17 cellular contexts compared by ENCODE assay signal in genomic region chr21:41885341-41886024, GRCh38. TPM values are rescaled to one million over a fixed set of nuclear protein-coding genes. Genes with fewer than 3 reads are reported as not detected.
DNase-seq lines count a peak whose midpoint lies in the region; ATAC-seq and TF ChIP-seq lines count a peak whose summit lies in the region.
"Had no signal": no experiment of that assay in that cellular context is flagged by ENCODE, and none has a peak within 500 bp of the region (broad histone marks: within the 10 kb centered on the region; RNA-seq: fewer than 3 reads in every experiment).

No MANE protein-coding gene starts in this region.

- no peak for TF ChIP-seq POLR2A in GM18505 (IDR thresholded peaks at IDR 0.05; ENCODE audit: borderline replicate concordance, extremely low read depth, insufficient read depth, insufficient read length)

- no peak overlapping the region for H3K9ac ChIP-seq in endodermal cell (ENCODE audit: extremely low read depth, low read length, poor library complexity, severe bottlenecking)

- no peaks in the 10 kb centered on the region for H3K27me3 ChIP-seq in endodermal cell (ENCODE audit: control insufficient read depth, insufficient read depth, low read length, poor library complexity, severe bottlenecking)

- H3K36me3 Mint-ChIP-seq in endodermal cell (ENCODE audit: low read depth), result peaks cover 13% of the 10 kb centered on the region
- no peaks in the 10 kb centered on the region for H3K36me3 Mint-ChIP-seq in stimulated activated naive B cell treated with anti-CD40 and anti-IgM and Interleukin-4, amounts not matched to agents 10 μg/mL and 1 μg/mL and 100 μg/mL, for 72 hours
- H3K36me3 Mint-ChIP-seq in T-helper 2 cell treated with Interferon-gamma antibody and Interleukin-4, amounts not matched to agents 5 μg/mL and 100 μg/mL, for 36 hours (ENCODE audit: low read depth), result peaks cover 2% of the 10 kb centered on the region
- H3K36me3 Mint-ChIP-seq: activated CD8-positive, alpha-beta memory T cell treated with anti-CD3 and anti-CD28 coated beads, Interleukin-2, amount 10 ng/mL, durations not matched to agents 7 days and 5 days had no signal

- H3K27me3 Mint-ChIP-seq in endodermal cell (ENCODE audit: insufficient read depth), result no peaks in the 10 kb centered on the region
- H3K27me3 Mint-ChIP-seq in stimulated activated naive B cell treated with anti-CD40 and anti-IgM and Interleukin-4, amounts not matched to agents 10 μg/mL and 1 μg/mL and 100 μg/mL, for 72 hours, result no peaks in the 10 kb centered on the region
- no peaks in the 10 kb centered on the region for H3K27me3 Mint-ChIP-seq in T-helper 2 cell treated with Interferon-gamma antibody and Interleukin-4, amounts not matched to agents 5 μg/mL and 100 μg/mL, for 36 hours (ENCODE audit: low read depth)
- H3K27me3 Mint-ChIP-seq: activated B cell treated with CpG ODN at 0.5 μM for 24 hours had no signal

- ATAC-seq in stimulated activated naive B cell treated with anti-CD40 and anti-IgM and Interleukin-4, amounts not matched to agents 10 μg/mL and 1 μg/mL and 100 μg/mL, for 72 hours (replicated peaks), result peak; percentile 47 to 55
- no peak for ATAC-seq in GM18505 (IDR thresholded peaks at IDR 0.05; ENCODE audit: unreplicated experiment)
- ATAC-seq: activated CD8-positive, alpha-beta memory T cell treated with anti-CD3 and anti-CD28 coated beads, Interleukin-2, amount 10 ng/mL, durations not matched to agents 7 days and 5 days; esophagus mucosa had no signal

- WGBS in endodermal cell (ENCODE audit: insufficient coverage in 1 of 2, insufficient read length in 1 of 2), 2 experiments, result 84 to 88% methylated on average over 19 to 22 of the region's 22 CpGs

- DNase-seq in NCI-H1417 (lab: John Stamatoyannopoulos, UW), result peak; percentile 9 to 55 (median 48)
- no peak for DNase-seq in NCI-H1417 treated with DMSO at 0.1 percent for 48 hours (lab: John Stamatoyannopoulos, UW)
- peak; percentile 91 for DNase-seq in NCI-H2107 treated with DMSO at 0.1 percent for 48 hours (lab: John Stamatoyannopoulos, UW; ENCODE audit: unreplicated experiment)
- no peak for DNase-seq in endodermal cell
- DNase-seq in stimulated activated naive B cell treated with anti-CD40 and anti-IgM and Interleukin-4, amounts not matched to agents 10 μg/mL and 1 μg/mL and 100 μg/mL, for 72 hours, result no peak
- no peak for DNase-seq in HT-29 (ENCODE audit: low spot score)
- no peak for DNase-seq in T-helper 2 cell treated with Interferon-gamma antibody and Interleukin-4, amounts not matched to agents 5 μg/mL and 100 μg/mL, for 36 hours (ENCODE audit: low spot score)
- DNase-seq: activated B cell treated with CpG ODN at 0.5 μM for 24 hours; activated CD8-positive, alpha-beta memory T cell treated with anti-CD3 and anti-CD28 coated beads, Interleukin-2, amount 10 ng/mL, durations not matched to agents 7 days and 5 days; activated gamma-delta T cell treated with Interleukin-2 at 50 U/mL for 16 hours; hypothalamus; NCI-H146; NCI-H526 treated with DMSO at 0.1 percent for 48 hours; substantia nigra had no signal

- no peaks in the 10 kb centered on the region for H3K9me3 Mint-ChIP-seq in endodermal cell
- no peaks in the 10 kb centered on the region for H3K9me3 Mint-ChIP-seq in stimulated activated naive B cell treated with anti-CD40 and anti-IgM and Interleukin-4, amounts not matched to agents 10 μg/mL and 1 μg/mL and 100 μg/mL, for 72 hours
- no peaks in the 10 kb centered on the region for H3K9me3 Mint-ChIP-seq in T-helper 2 cell treated with Interferon-gamma antibody and Interleukin-4, amounts not matched to agents 5 μg/mL and 100 μg/mL, for 36 hours
- H3K9me3 Mint-ChIP-seq: activated B cell treated with CpG ODN at 0.5 μM for 24 hours had no signal

- peak; percentile 49 for TF ChIP-seq CTCF in endodermal cell (conservative IDR thresholded peaks at IDR 0.05)

- H3K4me3 ChIP-seq in endodermal cell (ENCODE audit: low read length), result no peak overlapping the region

- H3K4me3 Mint-ChIP-seq in endodermal cell, result no peak overlapping the region
- no peak overlapping the region for H3K4me3 Mint-ChIP-seq in stimulated activated naive B cell treated with anti-CD40 and anti-IgM and Interleukin-4, amounts not matched to agents 10 μg/mL and 1 μg/mL and 100 μg/mL, for 72 hours
- H3K4me3 Mint-ChIP-seq in T-helper 2 cell treated with Interferon-gamma antibody and Interleukin-4, amounts not matched to agents 5 μg/mL and 100 μg/mL, for 36 hours, result no peak overlapping the region
- H3K4me3 Mint-ChIP-seq: activated B cell treated with CpG ODN at 0.5 μM for 24 hours; activated CD8-positive, alpha-beta memory T cell treated with anti-CD3 and anti-CD28 coated beads, Interleukin-2, amount 10 ng/mL, durations not matched to agents 7 days and 5 days had no signal

- H3K36me3 ChIP-seq in endodermal cell (ENCODE audit: control insufficient read depth, insufficient read depth, low read length), result no peaks in the 10 kb centered on the region

- no peak overlapping the region for H3K27ac Mint-ChIP-seq in endodermal cell
- H3K27ac Mint-ChIP-seq in stimulated activated naive B cell treated with anti-CD40 and anti-IgM and Interleukin-4, amounts not matched to agents 10 μg/mL and 1 μg/mL and 100 μg/mL, for 72 hours, result peak overlapping the region; percentile 14
- H3K27ac Mint-ChIP-seq in T-helper 2 cell treated with Interferon-gamma antibody and Interleukin-4, amounts not matched to agents 5 μg/mL and 100 μg/mL, for 36 hours, result no peak overlapping the region
- H3K27ac Mint-ChIP-seq: activated B cell treated with CpG ODN at 0.5 μM for 24 hours; activated CD8-positive, alpha-beta memory T cell treated with anti-CD3 and anti-CD28 coated beads, Interleukin-2, amount 10 ng/mL, durations not matched to agents 7 days and 5 days had no signal

- H3K4me1 ChIP-seq in endodermal cell (ENCODE audit: control insufficient read depth, insufficient read depth, low read length), result no peaks in the 10 kb centered on the region

- H3K4me1 Mint-ChIP-seq in endodermal cell, result peaks cover 9% of the 10 kb centered on the region
- H3K4me1 Mint-ChIP-seq in stimulated activated naive B cell treated with anti-CD40 and anti-IgM and Interleukin-4, amounts not matched to agents 10 μg/mL and 1 μg/mL and 100 μg/mL, for 72 hours, result peaks cover 17 to 29% of the 10 kb centered on the region in 2 donors
- H3K4me1 Mint-ChIP-seq in T-helper 2 cell treated with Interferon-gamma antibody and Interleukin-4, amounts not matched to agents 5 μg/mL and 100 μg/mL, for 36 hours (ENCODE audit: low read depth), result no peaks in the 10 kb centered on the region
- H3K4me1 Mint-ChIP-seq: activated CD8-positive, alpha-beta memory T cell treated with anti-CD3 and anti-CD28 coated beads, Interleukin-2, amount 10 ng/mL, durations not matched to agents 7 days and 5 days had no signal

- H3K9me3 ChIP-seq in endodermal cell (ENCODE audit: control insufficient read depth, low read length), result no peaks in the 10 kb centered on the region

- no peak overlapping the region for H3K27ac ChIP-seq in endodermal cell (ENCODE audit: low read depth, low read length)
- H3K27ac ChIP-seq: 22Rv1 had no signal

RNA-seq across cellular contexts. Expression of gene PRDM15, which starts 6.3 kb away (rescaled TPM):
- 10 to 100 TPM in 1 of 2 donors, 1 to 10 TPM in 1; 8.8 to 10.1 TPM for total RNA-seq in endodermal cell
- 8.4 TPM for polyA plus RNA-seq in endodermal cell (2013, experiment 1 of 2)
- polyA plus RNA-seq in endodermal cell (2013, experiment 2 of 2), result 10.4 TPM
- total RNA-seq in HT-29 (2014; rRNA removed; shearing (Covaris generic)), result 6.2 and 10.9 TPM in 2 replicates

Comparison
In these comparisons a context has a peak if more than half of its experiments do, and no peak if none do; other contexts are left out.
1. DNase-seq: peak in NCI-H1417 (3 of 3) and NCI-H2107 treated with DMSO at 0.1 percent for 48 hours (single experiment); none in NCI-H1417 treated with DMSO at 0.1 percent for 48 hours (single experiment), endodermal cell (single experiment), stimulated activated naive B cell treated with anti-CD40 and anti-IgM and Interleukin-4, amounts not matched to agents 10 μg/mL and 1 μg/mL and 100 μg/mL, for 72 hours (single experiment), HT-29 (single experiment) and T-helper 2 cell treated with Interferon-gamma antibody and Interleukin-4, amounts not matched to agents 5 μg/mL and 100 μg/mL, for 36 hours (single experiment).